Comparison of ENCODE assay signal across 13 cellular contexts in genomic region chr3:4394048-4394447, GRCh38.
DNase-seq lines count a peak whose midpoint lies in the region; ATAC-seq and TF ChIP-seq lines count a peak whose summit lies in the region.
"Had no signal": no experiment of that assay in that cellular context is flagged by ENCODE, and none has a peak within 500 bp of the region (broad histone marks: within the 10 kb centered on the region; RNA-seq: fewer than 3 reads in every experiment).

No MANE protein-coding gene starts in this region.

- no peaks in the 10 kb centered on the region for H3K27me3 Mint-ChIP-seq in activated CD4-positive, alpha-beta memory T cell treated with anti-CD3 and anti-CD28 coated beads, Interleukin-2, amount 10 ng/mL, durations not matched to agents 7 days and 5 days
- H3K27me3 Mint-ChIP-seq: progenitor cell of endocrine pancreas had no signal

- no peaks in the 10 kb centered on the region for H3K4me1 ChIP-seq in esophagus muscularis mucosa
- H3K4me1 ChIP-seq: ascending aorta had no signal

- WGBS in esophagus muscularis mucosa = 90% methylated on average over 3 of the region's 3 CpGs

- CTCF ChIA-PET in activated CD4-positive, alpha-beta memory T cell treated with anti-CD3 and anti-CD28 coated beads, Interleukin-2, amount 10 ng/mL, durations not matched to agents 7 days and 5 days (lab: Charles Lee) = interaction anchor here (1.2 to 2.3 kb wide), 3 partner anchors 28 to 75 kb away, joined by 3 to 12 read pairs (median 3); no protein-coding TSS in a partner anchor

- intact Hi-C loops in esophagus muscularis mucosa (cut with DNase I) = no loop called here

- H3K9me3 Mint-ChIP-seq in activated CD4-positive, alpha-beta memory T cell treated with anti-CD3 and anti-CD28 coated beads, Interleukin-2, amount 10 ng/mL, durations not matched to agents 7 days and 5 days = peaks cover 9% of the 10 kb centered on the region

- H3K36me3 ChIP-seq in esophagus muscularis mucosa = peaks cover 0 to 17% (median 2%) of the 10 kb centered on the region in 4 donors
- H3K36me3 ChIP-seq: ascending aorta had no signal

- no peak for ATAC-seq in GM21825 (IDR thresholded peaks at IDR 0.05; ENCODE audit: unreplicated experiment)
- ATAC-seq in GM21619 (IDR thresholded peaks at IDR 0.05; ENCODE audit: unreplicated experiment) = no peak
- ATAC-seq: left lobe of liver had no signal

- POLR2A ChIA-PET in activated CD4-positive, alpha-beta memory T cell treated with anti-CD3 and anti-CD28 coated beads, Interleukin-2, amount 10 ng/mL, durations not matched to agents 7 days and 5 days (lab: Charles Lee) = interaction anchor here (0.9 to 3.7 kb wide), 6 partner anchors 16 to 125 kb away, joined by 3 to 27 read pairs (median 4); partner anchors contain the start of genes ITPR1 and SUMF1

- H3K4me1 Mint-ChIP-seq in activated CD4-positive, alpha-beta memory T cell treated with anti-CD3 and anti-CD28 coated beads, Interleukin-2, amount 10 ng/mL, durations not matched to agents 7 days and 5 days = peaks cover 47% of the 10 kb centered on the region

- no peak overlapping the region for H3K4me3 ChIP-seq in esophagus muscularis mucosa
- H3K4me3 ChIP-seq: ascending aorta had no signal

- peaks cover 49% of the 10 kb centered on the region for H3K36me3 Mint-ChIP-seq in activated CD4-positive, alpha-beta memory T cell treated with anti-CD3 and anti-CD28 coated beads, Interleukin-2, amount 10 ng/mL, durations not matched to agents 7 days and 5 days (ENCODE audit: low read depth)

- H3K27ac Mint-ChIP-seq in activated CD4-positive, alpha-beta memory T cell treated with anti-CD3 and anti-CD28 coated beads, Interleukin-2, amount 10 ng/mL, durations not matched to agents 7 days and 5 days = peak overlapping the region; percentile 90
- H3K27ac Mint-ChIP-seq: progenitor cell of endocrine pancreas had no signal

- DNase-seq in A172 (ENCODE audit: low spot score) = peak; percentile 28
- DNase-seq in HT1080 (ENCODE audit: low read depth) = peak; percentile 93
- DNase-seq in activated CD4-positive, alpha-beta memory T cell treated with anti-CD3 and anti-CD28 coated beads, Interleukin-2, amount 10 ng/mL, durations not matched to agents 7 days and 5 days = peak; percentile 66
- DNase-seq in esophagus muscularis mucosa (ENCODE audit: extremely low spot score) = peak; percentile 57
- DNase-seq in NCI-H774 (lab: John Stamatoyannopoulos, UW) = no peak
- no peak for DNase-seq in dedifferentiated amniotic fluid mesenchymal stem cell (ENCODE audit: extremely low spot score)
- DNase-seq: NCI-H524 had no signal

- no peak overlapping the region for H3K27ac ChIP-seq in esophagus muscularis mucosa (replicated peaks in 1 of 4)
- H3K27ac ChIP-seq: ascending aorta, C4-2B had no signal

- H3K27me3 ChIP-seq in esophagus muscularis mucosa = no peaks in the 10 kb centered on the region
- H3K27me3 ChIP-seq: ascending aorta had no signal

- TF ChIP-seq POLR2A in esophagus muscularis mucosa (IDR thresholded peaks at IDR 0.05; ENCODE audit: low read depth) = no peak

- TF ChIP-seq EP300 in esophagus muscularis mucosa (IDR thresholded peaks at IDR 0.05) = no peak

- TF ChIP-seq CTCF in esophagus muscularis mucosa (IDR thresholded peaks at IDR 0.05) = no peak

- H3K4me3 Mint-ChIP-seq in activated CD4-positive, alpha-beta memory T cell treated with anti-CD3 and anti-CD28 coated beads, Interleukin-2, amount 10 ng/mL, durations not matched to agents 7 days and 5 days = no peak overlapping the region

- H3K9me3 ChIP-seq in esophagus muscularis mucosa = no peaks in the 10 kb centered on the region
- H3K9me3 ChIP-seq: ascending aorta had no signal

Comparison
In these comparisons a context has a peak if more than half of its experiments do, and no peak if none do; other contexts are left out.
1. DNase-seq: peak in A172 (single experiment), HT1080 (single experiment), activated CD4-positive, alpha-beta memory T cell treated with anti-CD3 and anti-CD28 coated beads, Interleukin-2, amount 10 ng/mL, durations not matched to agents 7 days and 5 days (single experiment) and esophagus muscularis mucosa (single experiment); none in NCI-H774 (single experiment) and dedifferentiated amniotic fluid mesenchymal stem cell (single experiment).